ENCODE assay signal across 1 cellular context in genomic region chr12:109097435-109098141, GRCh38.
A peak's percentile ranks its signal among the peaks of the same experiment; 100 is the strongest.
TF ChIP-seq lines count a peak whose summit lies in the region.

Gene UNG, plus strand, starts transcription at chr12:109097597. Its CDS starts 83 bp downstream, at chr12:109097680.

TF ChIP-seq in K562, 482 proteins besides CTCF, POLR2A, EP300 and RAD21 (continued from another document and continues in another):
- TF ChIP-seq CLOCK (CRISPR knock-in tag; IDR thresholded peaks at IDR 0.05; ENCODE audit: borderline replicate concordance) (no peak), SAFB (IDR thresholded peaks at IDR 0.05; ENCODE audit: borderline replicate concordance, low read depth, low read length) (no peak), EP400 (IDR thresholded peaks at IDR 0.05) (peak; percentile 90), CHD2 (IDR thresholded peaks at IDR 0.05; ENCODE audit: low read depth, low read length) (peak; percentile 84), MTA3 (IDR thresholded peaks at IDR 0.05; ENCODE audit: borderline replicate concordance) (no peak), ZNF347 (CRISPR knock-in tag; IDR thresholded peaks at IDR 0.05; ENCODE audit: low read depth) (no peak), TAF7 (tag; IDR thresholded peaks at IDR 0.05) (no peak), DACH1 (IDR thresholded peaks at IDR 0.05; ENCODE audit: partially characterized antibody) (no peak), ZNF507 (tag; conservative IDR thresholded peaks at IDR 0.05) (no peak), FOXP4 (CRISPR knock-in tag; IDR thresholded peaks at IDR 0.05; ENCODE audit: borderline replicate concordance) (no peak), TEAD2 (tag; IDR thresholded peaks at IDR 0.05) (no peak), CHD4 (IDR thresholded peaks at IDR 0.05; ENCODE audit: insufficient read depth, insufficient replicate concordance, low read depth, low read length, poor library complexity, severe bottlenecking) (no peak), CCAR2 (IDR thresholded peaks at IDR 0.05; ENCODE audit: low read depth, low read length) (no peak), GTF2A2 (tag; IDR thresholded peaks at IDR 0.05) (no peak), HMG20A (CRISPR knock-in tag; conservative IDR thresholded peaks at IDR 0.05) (no peak), ZNF174 (CRISPR knock-in tag; IDR thresholded peaks at IDR 0.05) (no peak), ETS2 (tag; IDR thresholded peaks at IDR 0.05; ENCODE audit: borderline replicate concordance, poor library complexity, severe bottlenecking) (no peak), DNMT1 (IDR thresholded peaks at IDR 0.05) (no peak), KLF16 (IDR thresholded peaks at IDR 0.05) (no peak), SRSF7 (optimal IDR thresholded peaks at IDR 0.05; ENCODE audit: low read depth, low read length) (no peak), TAF1 (IDR thresholded peaks at IDR 0.05; ENCODE audit: control insufficient read depth, extremely low read depth, insufficient read depth, low read length, severe bottlenecking) (peak; percentile 51), ZHX1 (conservative IDR thresholded peaks at IDR 0.05; ENCODE audit: low read length) (no peak), RAD51 (IDR thresholded peaks at IDR 0.05; ENCODE audit: borderline replicate concordance, low read depth) (peak; percentile 59; the same call in 1 of the 2 replicates), RUNX1 (IDR thresholded peaks at IDR 0.05; ENCODE audit: low read depth) (no peak), SOX6 (IDR thresholded peaks at IDR 0.05) (no peak), CBFA2T2 (conservative IDR thresholded peaks at IDR 0.05) (no peak), RCOR1 (IDR thresholded peaks at IDR 0.05; ENCODE audit: borderline replicate concordance in 1 of 2, low read depth in 2 of 2, low read length in 2 of 2) (no peak)
- TF ChIP-seq, protein P1, sequence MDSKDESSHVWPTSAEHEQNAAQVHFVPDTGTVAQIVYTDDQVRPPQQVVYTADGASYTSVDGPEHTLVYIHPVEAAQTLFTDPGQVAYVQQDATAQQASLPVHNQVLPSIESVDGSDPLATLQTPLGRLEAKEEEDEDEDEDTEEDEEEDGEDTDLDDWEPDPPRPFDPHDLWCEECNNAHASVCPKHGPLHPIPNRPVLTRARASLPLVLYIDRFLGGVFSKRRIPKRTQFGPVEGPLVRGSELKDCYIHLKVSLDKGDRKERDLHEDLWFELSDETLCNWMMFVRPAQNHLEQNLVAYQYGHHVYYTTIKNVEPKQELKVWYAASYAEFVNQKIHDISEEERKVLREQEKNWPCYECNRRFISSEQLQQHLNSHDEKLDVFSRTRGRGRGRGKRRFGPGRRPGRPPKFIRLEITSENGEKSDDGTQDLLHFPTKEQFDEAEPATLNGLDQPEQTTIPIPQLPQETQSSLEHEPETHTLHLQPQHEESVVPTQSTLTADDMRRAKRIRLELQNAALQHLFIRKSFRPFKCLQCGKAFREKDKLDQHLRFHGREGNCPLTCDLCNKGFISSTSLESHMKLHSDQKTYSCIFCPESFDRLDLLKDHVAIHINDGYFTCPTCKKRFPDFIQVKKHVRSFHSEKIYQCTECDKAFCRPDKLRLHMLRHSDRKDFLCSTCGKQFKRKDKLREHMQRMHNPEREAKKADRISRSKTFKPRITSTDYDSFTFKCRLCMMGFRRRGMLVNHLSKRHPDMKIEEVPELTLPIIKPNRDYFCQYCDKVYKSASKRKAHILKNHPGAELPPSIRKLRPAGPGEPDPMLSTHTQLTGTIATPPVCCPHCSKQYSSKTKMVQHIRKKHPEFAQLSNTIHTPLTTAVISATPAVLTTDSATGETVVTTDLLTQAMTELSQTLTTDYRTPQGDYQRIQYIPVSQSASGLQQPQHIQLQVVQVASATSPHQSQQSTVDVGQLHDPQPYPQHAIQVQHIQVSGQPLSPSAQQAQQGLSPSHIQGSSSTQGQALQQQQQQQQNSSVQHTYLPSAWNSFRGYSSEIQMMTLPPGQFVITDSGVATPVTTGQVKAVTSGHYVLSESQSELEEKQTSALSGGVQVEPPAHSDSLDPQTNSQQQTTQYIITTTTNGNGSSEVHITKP (IDR thresholded peaks at IDR 0.05; ENCODE audit: partially characterized antibody) = no peak
- TF ChIP-seq, protein P2, sequence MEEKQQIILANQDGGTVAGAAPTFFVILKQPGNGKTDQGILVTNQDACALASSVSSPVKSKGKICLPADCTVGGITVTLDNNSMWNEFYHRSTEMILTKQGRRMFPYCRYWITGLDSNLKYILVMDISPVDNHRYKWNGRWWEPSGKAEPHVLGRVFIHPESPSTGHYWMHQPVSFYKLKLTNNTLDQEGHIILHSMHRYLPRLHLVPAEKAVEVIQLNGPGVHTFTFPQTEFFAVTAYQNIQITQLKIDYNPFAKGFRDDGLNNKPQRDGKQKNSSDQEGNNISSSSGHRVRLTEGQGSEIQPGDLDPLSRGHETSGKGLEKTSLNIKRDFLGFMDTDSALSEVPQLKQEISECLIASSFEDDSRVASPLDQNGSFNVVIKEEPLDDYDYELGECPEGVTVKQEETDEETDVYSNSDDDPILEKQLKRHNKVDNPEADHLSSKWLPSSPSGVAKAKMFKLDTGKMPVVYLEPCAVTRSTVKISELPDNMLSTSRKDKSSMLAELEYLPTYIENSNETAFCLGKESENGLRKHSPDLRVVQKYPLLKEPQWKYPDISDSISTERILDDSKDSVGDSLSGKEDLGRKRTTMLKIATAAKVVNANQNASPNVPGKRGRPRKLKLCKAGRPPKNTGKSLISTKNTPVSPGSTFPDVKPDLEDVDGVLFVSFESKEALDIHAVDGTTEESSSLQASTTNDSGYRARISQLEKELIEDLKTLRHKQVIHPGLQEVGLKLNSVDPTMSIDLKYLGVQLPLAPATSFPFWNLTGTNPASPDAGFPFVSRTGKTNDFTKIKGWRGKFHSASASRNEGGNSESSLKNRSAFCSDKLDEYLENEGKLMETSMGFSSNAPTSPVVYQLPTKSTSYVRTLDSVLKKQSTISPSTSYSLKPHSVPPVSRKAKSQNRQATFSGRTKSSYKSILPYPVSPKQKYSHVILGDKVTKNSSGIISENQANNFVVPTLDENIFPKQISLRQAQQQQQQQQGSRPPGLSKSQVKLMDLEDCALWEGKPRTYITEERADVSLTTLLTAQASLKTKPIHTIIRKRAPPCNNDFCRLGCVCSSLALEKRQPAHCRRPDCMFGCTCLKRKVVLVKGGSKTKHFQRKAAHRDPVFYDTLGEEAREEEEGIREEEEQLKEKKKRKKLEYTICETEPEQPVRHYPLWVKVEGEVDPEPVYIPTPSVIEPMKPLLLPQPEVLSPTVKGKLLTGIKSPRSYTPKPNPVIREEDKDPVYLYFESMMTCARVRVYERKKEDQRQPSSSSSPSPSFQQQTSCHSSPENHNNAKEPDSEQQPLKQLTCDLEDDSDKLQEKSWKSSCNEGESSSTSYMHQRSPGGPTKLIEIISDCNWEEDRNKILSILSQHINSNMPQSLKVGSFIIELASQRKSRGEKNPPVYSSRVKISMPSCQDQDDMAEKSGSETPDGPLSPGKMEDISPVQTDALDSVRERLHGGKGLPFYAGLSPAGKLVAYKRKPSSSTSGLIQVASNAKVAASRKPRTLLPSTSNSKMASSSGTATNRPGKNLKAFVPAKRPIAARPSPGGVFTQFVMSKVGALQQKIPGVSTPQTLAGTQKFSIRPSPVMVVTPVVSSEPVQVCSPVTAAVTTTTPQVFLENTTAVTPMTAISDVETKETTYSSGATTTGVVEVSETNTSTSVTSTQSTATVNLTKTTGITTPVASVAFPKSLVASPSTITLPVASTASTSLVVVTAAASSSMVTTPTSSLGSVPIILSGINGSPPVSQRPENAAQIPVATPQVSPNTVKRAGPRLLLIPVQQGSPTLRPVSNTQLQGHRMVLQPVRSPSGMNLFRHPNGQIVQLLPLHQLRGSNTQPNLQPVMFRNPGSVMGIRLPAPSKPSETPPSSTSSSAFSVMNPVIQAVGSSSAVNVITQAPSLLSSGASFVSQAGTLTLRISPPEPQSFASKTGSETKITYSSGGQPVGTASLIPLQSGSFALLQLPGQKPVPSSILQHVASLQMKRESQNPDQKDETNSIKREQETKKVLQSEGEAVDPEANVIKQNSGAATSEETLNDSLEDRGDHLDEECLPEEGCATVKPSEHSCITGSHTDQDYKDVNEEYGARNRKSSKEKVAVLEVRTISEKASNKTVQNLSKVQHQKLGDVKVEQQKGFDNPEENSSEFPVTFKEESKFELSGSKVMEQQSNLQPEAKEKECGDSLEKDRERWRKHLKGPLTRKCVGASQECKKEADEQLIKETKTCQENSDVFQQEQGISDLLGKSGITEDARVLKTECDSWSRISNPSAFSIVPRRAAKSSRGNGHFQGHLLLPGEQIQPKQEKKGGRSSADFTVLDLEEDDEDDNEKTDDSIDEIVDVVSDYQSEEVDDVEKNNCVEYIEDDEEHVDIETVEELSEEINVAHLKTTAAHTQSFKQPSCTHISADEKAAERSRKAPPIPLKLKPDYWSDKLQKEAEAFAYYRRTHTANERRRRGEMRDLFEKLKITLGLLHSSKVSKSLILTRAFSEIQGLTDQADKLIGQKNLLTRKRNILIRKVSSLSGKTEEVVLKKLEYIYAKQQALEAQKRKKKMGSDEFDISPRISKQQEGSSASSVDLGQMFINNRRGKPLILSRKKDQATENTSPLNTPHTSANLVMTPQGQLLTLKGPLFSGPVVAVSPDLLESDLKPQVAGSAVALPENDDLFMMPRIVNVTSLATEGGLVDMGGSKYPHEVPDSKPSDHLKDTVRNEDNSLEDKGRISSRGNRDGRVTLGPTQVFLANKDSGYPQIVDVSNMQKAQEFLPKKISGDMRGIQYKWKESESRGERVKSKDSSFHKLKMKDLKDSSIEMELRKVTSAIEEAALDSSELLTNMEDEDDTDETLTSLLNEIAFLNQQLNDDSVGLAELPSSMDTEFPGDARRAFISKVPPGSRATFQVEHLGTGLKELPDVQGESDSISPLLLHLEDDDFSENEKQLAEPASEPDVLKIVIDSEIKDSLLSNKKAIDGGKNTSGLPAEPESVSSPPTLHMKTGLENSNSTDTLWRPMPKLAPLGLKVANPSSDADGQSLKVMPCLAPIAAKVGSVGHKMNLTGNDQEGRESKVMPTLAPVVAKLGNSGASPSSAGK (IDR thresholded peaks at IDR 0.05) = peak; percentile 87
- TF ChIP-seq, protein P3, sequence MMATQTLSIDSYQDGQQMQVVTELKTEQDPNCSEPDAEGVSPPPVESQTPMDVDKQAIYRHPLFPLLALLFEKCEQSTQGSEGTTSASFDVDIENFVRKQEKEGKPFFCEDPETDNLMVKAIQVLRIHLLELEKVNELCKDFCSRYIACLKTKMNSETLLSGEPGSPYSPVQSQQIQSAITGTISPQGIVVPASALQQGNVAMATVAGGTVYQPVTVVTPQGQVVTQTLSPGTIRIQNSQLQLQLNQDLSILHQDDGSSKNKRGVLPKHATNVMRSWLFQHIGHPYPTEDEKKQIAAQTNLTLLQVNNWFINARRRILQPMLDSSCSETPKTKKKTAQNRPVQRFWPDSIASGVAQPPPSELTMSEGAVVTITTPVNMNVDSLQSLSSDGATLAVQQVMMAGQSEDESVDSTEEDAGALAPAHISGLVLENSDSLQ (IDR thresholded peaks at IDR 0.05) = no peak; the same call in 1 of the 2 replicates
- TF ChIP-seq, protein P4, sequence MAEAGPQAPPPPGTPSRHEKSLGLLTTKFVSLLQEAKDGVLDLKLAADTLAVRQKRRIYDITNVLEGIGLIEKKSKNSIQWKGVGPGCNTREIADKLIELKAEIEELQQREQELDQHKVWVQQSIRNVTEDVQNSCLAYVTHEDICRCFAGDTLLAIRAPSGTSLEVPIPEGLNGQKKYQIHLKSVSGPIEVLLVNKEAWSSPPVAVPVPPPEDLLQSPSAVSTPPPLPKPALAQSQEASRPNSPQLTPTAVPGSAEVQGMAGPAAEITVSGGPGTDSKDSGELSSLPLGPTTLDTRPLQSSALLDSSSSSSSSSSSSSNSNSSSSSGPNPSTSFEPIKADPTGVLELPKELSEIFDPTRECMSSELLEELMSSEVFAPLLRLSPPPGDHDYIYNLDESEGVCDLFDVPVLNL (CRISPR knock-in tag; IDR thresholded peaks at IDR 0.05; ENCODE audit: low read depth) = peak; percentile 97
